16 cellular contexts compared by ENCODE assay signal in genomic region chr11:86386791-86387190, GRCh38.
"Had no signal": no experiment of that assay in that cellular context is flagged by ENCODE, and none has a peak within 500 bp of the region (broad histone marks: within the 10 kb centered on the region; RNA-seq: fewer than 3 reads in every experiment).

No MANE protein-coding gene starts in this region.

- DNase-seq: activated B cell treated with CpG ODN at 0.5 μM for 24 hours; activated CD4-positive, alpha-beta memory T cell treated with anti-CD3 and anti-CD28 coated beads, Interleukin-2, amount 10 ng/mL, durations not matched to agents 7 days and 5 days; activated CD4-positive, alpha-beta T cell treated with anti-CD3 and anti-CD28 coated beads for 4 hours; activated CD8-positive, alpha-beta memory T cell treated with anti-CD3 and anti-CD28 coated beads, Interleukin-2, amount 10 ng/mL, durations not matched to agents 7 days and 5 days; activated naive CD4-positive, alpha-beta T cell; activated naive CD8-positive, alpha-beta T cell treated with anti-CD3 and anti-CD28 coated beads for 36 hours; activated T-cell treated with anti-CD3 and anti-CD28 coated beads, Interleukin-2, amount 50 U/mL, for 1 hour; amygdala; caudate nucleus; stimulated activated CD4-positive, alpha-beta T cell treated with anti-CD3 and anti-CD28 coated beads, Interleukin-2, amount 100 ng/mL, for 24 hours; transverse colon; uterus had no signal

- H3K9me3 ChIP-seq: right atrium auricular region, suprapubic skin, transverse colon, uterus had no signal

- H3K4me3 ChIP-seq: hepatocyte, right atrium auricular region, suprapubic skin, transverse colon, uterus had no signal

- H3K27ac ChIP-seq: hepatocyte, right atrium auricular region, suprapubic skin, transverse colon, uterus had no signal

- H3K79me2 ChIP-seq: hepatocyte had no signal

- H3K4me2 ChIP-seq: hepatocyte had no signal

- H3K27me3 ChIP-seq: hepatocyte, right atrium auricular region, suprapubic skin, transverse colon, uterus had no signal

- ATAC-seq: activated CD8-positive, alpha-beta memory T cell treated with anti-CD3 and anti-CD28 coated beads, Interleukin-2, amount 10 ng/mL, durations not matched to agents 7 days and 5 days; activated T-helper 17 cell treated with anti-CD3 and anti-CD28 coated beads, Interleukin-2, amount 50 U/mL, for 72 hours had no signal

- H2AFZ ChIP-seq: hepatocyte had no signal

- H3K4me1 ChIP-seq: right atrium auricular region, suprapubic skin, transverse colon, uterus had no signal

- H3K36me3 ChIP-seq: right atrium auricular region, suprapubic skin, transverse colon, uterus had no signal
